Comparison of ENCODE assay signal across 9 cellular contexts in the genomic region with DNA sequence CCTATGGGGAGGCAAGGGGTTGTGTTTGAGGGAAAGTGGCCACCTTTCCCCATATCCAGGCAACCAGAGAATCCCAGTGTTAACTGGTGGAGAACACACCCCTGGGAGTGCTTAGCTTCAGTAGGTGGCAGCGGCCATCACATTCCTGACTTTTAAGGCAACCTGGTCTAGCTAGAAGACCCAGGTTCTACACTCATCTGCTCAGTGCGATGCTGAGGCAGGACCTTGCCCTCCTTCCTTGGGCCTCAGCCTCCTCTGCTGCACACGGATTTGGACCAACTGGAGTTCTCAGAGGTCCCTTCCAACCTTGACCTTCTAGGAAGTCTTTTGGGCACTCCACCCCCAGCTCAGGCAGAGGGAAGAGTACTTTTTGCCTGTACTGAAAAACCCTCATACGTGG. TPM values are rescaled to one million over a fixed set of nuclear protein-coding genes. Genes with fewer than 3 reads are reported as not detected.
DNase-seq lines count a peak whose midpoint lies in the region; ATAC-seq lines count a peak whose summit lies in the region.
"Had no signal": no experiment of that assay in that cellular context is flagged by ENCODE, and none has a peak within 500 bp of the region (broad histone marks: within the 10 kb centered on the region; RNA-seq: fewer than 3 reads in every experiment).

No MANE protein-coding gene starts in this region.

- ATAC-seq in activated CD4-positive, alpha-beta T cell treated with anti-CD3 and anti-CD28 coated beads for 36 hours: no peak
- ATAC-seq in activated CD8-positive, alpha-beta T cell treated with anti-CD3 and anti-CD28 coated beads, Interleukin-2, amount 10 ng/mL, durations not matched to agents 7 days and 5 days: no peak
- no peak for ATAC-seq in HG02852 (IDR thresholded peaks at IDR 0.05; ENCODE audit: unreplicated experiment)
- ATAC-seq: HCT116 had no signal

- H3K4me1 ChIP-seq in iPS-18a (ENCODE audit: control insufficient read depth, low read depth, low read length): peaks cover 31% of the 10 kb centered on the region
- peaks cover 51% of the 10 kb centered on the region for H3K4me1 ChIP-seq in stomach smooth muscle (ENCODE audit: control insufficient read depth, insufficient read depth, low read length)

- POLR2A ChIA-PET in activated CD4-positive, alpha-beta T cell treated with anti-CD3 and anti-CD28 coated beads for 36 hours (lab: Charles Lee): interaction anchor here (0.6 to 3.6 kb wide), 6 partner anchors 9 to 525 kb away, joined by 3 to 28 read pairs (median 5); no protein-coding TSS in a partner anchor
- POLR2A ChIA-PET in activated CD8-positive, alpha-beta T cell treated with anti-CD3 and anti-CD28 coated beads, Interleukin-2, amount 10 ng/mL, durations not matched to agents 7 days and 5 days (lab: Charles Lee): interaction anchor here (1.2 to 13.1 kb wide), 9 partner anchors 8 to 151 kb away, joined by 4 to 372 read pairs (median 14); a partner anchor contains a TSS

- peaks cover 63% of the 10 kb centered on the region for H3K36me3 Mint-ChIP-seq in activated CD4-positive, alpha-beta T cell treated with anti-CD3 and anti-CD28 coated beads for 36 hours (ENCODE audit: low read depth)
- H3K36me3 Mint-ChIP-seq in activated CD8-positive, alpha-beta T cell treated with anti-CD3 and anti-CD28 coated beads, Interleukin-2, amount 10 ng/mL, durations not matched to agents 7 days and 5 days (ENCODE audit: low read depth): peaks cover 77% of the 10 kb centered on the region

- H3K4me3 Mint-ChIP-seq in activated CD4-positive, alpha-beta T cell treated with anti-CD3 and anti-CD28 coated beads for 36 hours: peak overlapping the region; percentile 100
- peak overlapping the region; percentile 99 for H3K4me3 Mint-ChIP-seq in activated CD8-positive, alpha-beta T cell treated with anti-CD3 and anti-CD28 coated beads, Interleukin-2, amount 10 ng/mL, durations not matched to agents 7 days and 5 days

- intact Hi-C loops in activated CD4-positive, alpha-beta T cell treated with anti-CD3 and anti-CD28 coated beads for 36 hours (cut with DNase I, micrococcal nuclease): loop anchor here (5.0 kb wide), 2 partner anchors 91 to 156 kb away; a partner anchor contains a TSS

- peak overlapping the region; percentile 96 for H3K27ac Mint-ChIP-seq in activated CD4-positive, alpha-beta T cell treated with anti-CD3 and anti-CD28 coated beads for 36 hours
- peak overlapping the region; percentile 97 for H3K27ac Mint-ChIP-seq in activated CD8-positive, alpha-beta T cell treated with anti-CD3 and anti-CD28 coated beads, Interleukin-2, amount 10 ng/mL, durations not matched to agents 7 days and 5 days

- H3K27me3 ChIP-seq in iPS-18a (ENCODE audit: control insufficient read depth, insufficient read depth, low read length) (peaks cover 6% of the 10 kb centered on the region), stomach smooth muscle (ENCODE audit: control insufficient read depth in 1 of 2, insufficient read depth in 2 of 2, low read length in 2 of 2) (no peaks in the 10 kb centered on the region)

- H3K9ac ChIP-seq in iPS-18a (ENCODE audit: low read length): no peak overlapping the region
- H3K9ac ChIP-seq in stomach smooth muscle (ENCODE audit: low read length in 2 of 2): no peak overlapping the region

- H3K27me3 Mint-ChIP-seq in activated CD4-positive, alpha-beta T cell treated with anti-CD3 and anti-CD28 coated beads for 36 hours: no peaks in the 10 kb centered on the region
- H3K27me3 Mint-ChIP-seq in activated CD8-positive, alpha-beta T cell treated with anti-CD3 and anti-CD28 coated beads, Interleukin-2, amount 10 ng/mL, durations not matched to agents 7 days and 5 days (ENCODE audit: low read depth): no peaks in the 10 kb centered on the region

- H3K27ac ChIP-seq in iPS-18a (ENCODE audit: low read length) (no peak overlapping the region), stomach smooth muscle (ENCODE audit: low read length) (peak overlapping the region; percentile 53)

- H3K9me3 Mint-ChIP-seq in activated CD4-positive, alpha-beta T cell treated with anti-CD3 and anti-CD28 coated beads for 36 hours (ENCODE audit: low read depth): no peaks in the 10 kb centered on the region
- no peaks in the 10 kb centered on the region for H3K9me3 Mint-ChIP-seq in activated CD8-positive, alpha-beta T cell treated with anti-CD3 and anti-CD28 coated beads, Interleukin-2, amount 10 ng/mL, durations not matched to agents 7 days and 5 days (ENCODE audit: insufficient read depth)

- no peaks in the 10 kb centered on the region for H3K9me3 ChIP-seq in iPS-18a (ENCODE audit: control insufficient read depth, low read depth, low read length)
- H3K9me3 ChIP-seq in stomach smooth muscle (ENCODE audit: control insufficient read depth in 2 of 2, low read length in 2 of 2): no peaks in the 10 kb centered on the region

- H3K36me3 ChIP-seq in iPS-18a (ENCODE audit: control insufficient read depth, low read depth, low read length) (peaks cover 15% of the 10 kb centered on the region), stomach smooth muscle (ENCODE audit: control insufficient read depth in 2 of 2, insufficient read depth in 2 of 2, low read length in 2 of 2) (peaks cover 19 to 20% of the 10 kb centered on the region in 2 donors)

- H3K4me1 Mint-ChIP-seq in activated CD4-positive, alpha-beta T cell treated with anti-CD3 and anti-CD28 coated beads for 36 hours: peaks cover 60% of the 10 kb centered on the region
- H3K4me1 Mint-ChIP-seq in activated CD8-positive, alpha-beta T cell treated with anti-CD3 and anti-CD28 coated beads, Interleukin-2, amount 10 ng/mL, durations not matched to agents 7 days and 5 days (ENCODE audit: low read depth): peaks cover 62% of the 10 kb centered on the region

- no peak for DNase-seq in activated CD4-positive, alpha-beta T cell treated with anti-CD3 and anti-CD28 coated beads for 36 hours
- DNase-seq in activated CD4-positive, alpha-beta T cell treated with anti-CD3 and anti-CD28 coated beads, Interleukin-2, amount 50 U/mL, for 4 hours: no peak
- DNase-seq in activated CD8-positive, alpha-beta T cell treated with anti-CD3 and anti-CD28 coated beads, Interleukin-2, amount 10 ng/mL, durations not matched to agents 7 days and 5 days: no peak
- DNase-seq in occipital lobe (lab: John Stamatoyannopoulos, UW) (no peak), GM19240 (ENCODE audit: insufficient read length, low spot score) (no peak)

- CTCF ChIA-PET in activated CD4-positive, alpha-beta T cell treated with anti-CD3 and anti-CD28 coated beads for 36 hours (lab: Charles Lee): interaction anchor here (0.9 to 14.0 kb wide), 12 partner anchors 12 to 157 kb away, joined by 3 to 355 read pairs (median 4); a partner anchor contains a TSS
- CTCF ChIA-PET in activated CD8-positive, alpha-beta T cell treated with anti-CD3 and anti-CD28 coated beads, Interleukin-2, amount 10 ng/mL, durations not matched to agents 7 days and 5 days (lab: Charles Lee): interaction anchor here (0.7 to 19.0 kb wide), 16 partner anchors 16 to 276 kb away, joined by 3 to 451 read pairs (median 6); a partner anchor contains a TSS

- H3K4me3 ChIP-seq in iPS-18a (ENCODE audit: low read length) (peak overlapping the region; percentile 53), stomach smooth muscle (ENCODE audit: low read length in 2 of 2) (peak overlapping the region in 1 of 2 donors; percentile 29)

RNA-seq across cellular contexts. Expression of a gene that starts 3.0 kb away (rescaled TPM):
- total RNA-seq in activated CD4-positive, alpha-beta T cell treated with anti-CD3 and anti-CD28 coated beads for 36 hours: 100 to 1,000 TPM; 625 to 806 TPM
- 100 to 1,000 TPM; 441 to 462 TPM for total RNA-seq in activated CD8-positive, alpha-beta T cell treated with anti-CD3 and anti-CD28 coated beads, Interleukin-2, amount 10 ng/mL, durations not matched to agents 7 days and 5 days
- 19.2 TPM for total RNA-seq in occipital lobe

RNA-seq across cellular contexts. Expression of a gene that starts 17.3 kb away (rescaled TPM):
- 10 to 100 TPM; 51.6 to 56.0 TPM for total RNA-seq in activated CD4-positive, alpha-beta T cell treated with anti-CD3 and anti-CD28 coated beads for 36 hours
- 10 to 100 TPM; 39.4 to 43.1 TPM for total RNA-seq in activated CD8-positive, alpha-beta T cell treated with anti-CD3 and anti-CD28 coated beads, Interleukin-2, amount 10 ng/mL, durations not matched to agents 7 days and 5 days
- total RNA-seq in occipital lobe: 14.0 TPM

RNA-seq across cellular contexts. Expression of a gene that starts 17.7 kb away (rescaled TPM):
- total RNA-seq in activated CD4-positive, alpha-beta T cell treated with anti-CD3 and anti-CD28 coated beads for 36 hours: 10 to 100 TPM; 19.4 to 21.6 TPM
- total RNA-seq in activated CD8-positive, alpha-beta T cell treated with anti-CD3 and anti-CD28 coated beads, Interleukin-2, amount 10 ng/mL, durations not matched to agents 7 days and 5 days: 10 to 100 TPM; 20.6 to 22.3 TPM
- 15.9 TPM for total RNA-seq in occipital lobe

RNA-seq across cellular contexts. Expression of a gene that starts 43.4 kb away (rescaled TPM):
- total RNA-seq in activated CD4-positive, alpha-beta T cell treated with anti-CD3 and anti-CD28 coated beads for 36 hours: 1 to 10 TPM; 5.6 to 7.3 TPM
- total RNA-seq in activated CD8-positive, alpha-beta T cell treated with anti-CD3 and anti-CD28 coated beads, Interleukin-2, amount 10 ng/mL, durations not matched to agents 7 days and 5 days: 1 to 10 TPM; 6.2 to 7.8 TPM
- total RNA-seq in occipital lobe: 12.5 TPM

Comparison
In these comparisons a context has a peak if more than half of its experiments do, and no peak if none do; other contexts are left out.
1. RNA of a gene that starts 3.0 kb away (total RNA-seq): 625 to 806 TPM in activated CD4-positive, alpha-beta T cell treated with anti-CD3 and anti-CD28 coated beads for 36 hours and 441 to 462 TPM in activated CD8-positive, alpha-beta T cell treated with anti-CD3 and anti-CD28 coated beads, Interleukin-2, amount 10 ng/mL, durations not matched to agents 7 days and 5 days; 19.2 TPM in occipital lobe (single experiment); every median in the first group is over 10 times any median in the second.